9 cellular contexts compared by ENCODE assay signal in the genomic region with DNA sequence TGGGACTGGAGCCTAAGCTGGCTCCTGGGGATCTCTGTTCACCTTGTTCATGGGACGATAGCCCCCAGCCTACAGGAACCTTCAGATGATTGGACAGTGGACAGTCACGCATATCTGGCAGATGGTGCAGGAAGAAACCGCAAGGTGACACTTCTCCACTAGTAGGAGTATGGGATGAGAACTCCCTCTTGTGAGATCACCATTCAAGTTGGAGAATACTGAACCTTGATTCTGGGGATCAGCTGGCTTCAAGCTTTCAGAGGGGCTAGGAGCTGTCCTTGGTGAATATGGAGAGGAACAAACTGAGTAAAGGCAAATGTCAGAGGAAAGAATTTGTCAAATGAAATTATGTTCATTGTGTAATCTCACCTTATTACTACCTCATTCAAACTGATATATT.
A peak's percentile ranks its signal among the peaks of the same experiment; 100 is the strongest.
DNase-seq lines count a peak whose midpoint lies in the region; ATAC-seq and TF ChIP-seq lines count a peak whose summit lies in the region.
"Had no signal": no experiment of that assay in that cellular context is flagged by ENCODE, and none has a peak within 500 bp of the region (broad histone marks: within the 10 kb centered on the region; RNA-seq: fewer than 3 reads in every experiment).

No MANE protein-coding gene starts in this region.

- peaks cover 4% of the 10 kb centered on the region for H3K36me3 Mint-ChIP-seq in CD4-positive, CD25-positive, alpha-beta regulatory T cell

- no peak for DNase-seq in CD4-positive, CD25-positive, alpha-beta regulatory T cell
- DNase-seq in GM12864 (ENCODE audit: low read depth): no peak
- no peak for DNase-seq in SK-N-MC (ENCODE audit: low read depth, low spot score)
- DNase-seq in fibroblast of mammary gland (ENCODE audit: low read depth): peak; percentile 5
- no peak for DNase-seq in posterior cingulate gyrus
- no peak for DNase-seq in NCI-H1436 treated with DMSO at 0.1 percent for 48 hours (lab: John Stamatoyannopoulos, UW)
- DNase-seq: central memory CD4-positive, alpha-beta T cell; NCI-H526 treated with DMSO at 0.1 percent for 48 hours had no signal

- peak overlapping the region; percentile 50 to 82 (median 67) for H3K27ac Mint-ChIP-seq in CD4-positive, CD25-positive, alpha-beta regulatory T cell

- peaks cover 16 to 30% (median 22%) of the 10 kb centered on the region in 4 donors for H3K4me1 Mint-ChIP-seq in CD4-positive, CD25-positive, alpha-beta regulatory T cell

- no peaks in the 10 kb centered on the region for H3K9me3 Mint-ChIP-seq in CD4-positive, CD25-positive, alpha-beta regulatory T cell

- H3K27me3 ChIP-seq in CD4-positive, CD25-positive, alpha-beta regulatory T cell (ENCODE audit: control insufficient read depth, insufficient read depth, low read length): no peaks in the 10 kb centered on the region

- no peaks in the 10 kb centered on the region for H3K36me3 ChIP-seq in CD4-positive, CD25-positive, alpha-beta regulatory T cell (ENCODE audit: control insufficient read depth, insufficient read depth, low read length)
- H3K36me3 ChIP-seq in SK-N-MC (ENCODE audit: insufficient read depth, low read length): peaks cover 28% of the 10 kb centered on the region

- intact Hi-C loops in posterior cingulate gyrus (cut with DNase I): no loop called here

- no peak overlapping the region for H3K4me3 ChIP-seq in CD4-positive, CD25-positive, alpha-beta regulatory T cell (ENCODE audit: low read depth, low read length)
- H3K4me3 ChIP-seq in GM12864 (ENCODE audit: low read depth, low read length): no peak overlapping the region
- H3K4me3 ChIP-seq in SK-N-MC: no peak overlapping the region
- H3K4me3 ChIP-seq in fibroblast of mammary gland (ENCODE audit: control insufficient read depth, low read depth, low read length): no peak overlapping the region

- no peaks in the 10 kb centered on the region for H3K9me3 ChIP-seq in CD4-positive, CD25-positive, alpha-beta regulatory T cell (ENCODE audit: control insufficient read depth in 2 of 2, low read length in 2 of 2)
- no peaks in the 10 kb centered on the region for H3K9me3 ChIP-seq in SK-N-MC (ENCODE audit: low read depth, low read length)

- ATAC-seq in CD4-positive, CD25-positive, alpha-beta regulatory T cell (ENCODE audit: low read depth in 2 of 2): no peak
- no peak for ATAC-seq in HG02678 (IDR thresholded peaks at IDR 0.05; ENCODE audit: unreplicated experiment)

- H3K27ac ChIP-seq in CD4-positive, CD25-positive, alpha-beta regulatory T cell (ENCODE audit: insufficient read depth, low read length, poor library complexity, severe bottlenecking): no peak overlapping the region
- 0 out of 2 replicates have a peak overlapping the region, but pooled peaks have one; percentile 33 for H3K27ac ChIP-seq in SK-N-MC

- H3K4me3 Mint-ChIP-seq in CD4-positive, CD25-positive, alpha-beta regulatory T cell: no peak overlapping the region

- TF ChIP-seq CTCF in GM12864 (IDR thresholded peaks at IDR 0.05; ENCODE audit: low read depth, low read length, missing control alignments): peak; percentile 2
- TF ChIP-seq CTCF in fibroblast of mammary gland (conservative IDR thresholded peaks at IDR 0.05; ENCODE audit: control insufficient read depth, insufficient read depth, low read depth, low read length): no peak

- no peak overlapping the region for H3K9ac ChIP-seq in SK-N-MC (ENCODE audit: insufficient read length)

- peaks cover 11% of the 10 kb centered on the region for H3K4me1 ChIP-seq in CD4-positive, CD25-positive, alpha-beta regulatory T cell (ENCODE audit: control insufficient read depth, insufficient read depth, low read length, poor library complexity, severe bottlenecking)

- no peaks in the 10 kb centered on the region for H3K27me3 Mint-ChIP-seq in CD4-positive, CD25-positive, alpha-beta regulatory T cell
